ENCODE assay signal across 3 cellular contexts in genomic region chr1:16703602-16704001, GRCh38. TPM values are rescaled to one million over a fixed set of nuclear protein-coding genes. Genes with fewer than 3 reads are reported as not detected.
"Had no signal": no experiment of that assay in that cellular context is flagged by ENCODE, and none has a peak within 500 bp of the region (broad histone marks: within the 10 kb centered on the region; RNA-seq: fewer than 3 reads in every experiment).

No MANE protein-coding gene starts in this region.

RNA-seq across cellular contexts. Expression of gene RNU1-4, which starts 36.7 kb away (rescaled TPM):
- total RNA-seq: myocyte, right atrium auricular region had no signal
- polyA plus RNA-seq: hepatocyte had no signal

RNA-seq across cellular contexts. Expression of gene RNU1-3, which starts 36.9 kb away (rescaled TPM):
- total RNA-seq: myocyte, right atrium auricular region had no signal
- polyA plus RNA-seq: hepatocyte had no signal
